Comparison of ENCODE assay signal across 35 cellular contexts in the genomic region with DNA sequence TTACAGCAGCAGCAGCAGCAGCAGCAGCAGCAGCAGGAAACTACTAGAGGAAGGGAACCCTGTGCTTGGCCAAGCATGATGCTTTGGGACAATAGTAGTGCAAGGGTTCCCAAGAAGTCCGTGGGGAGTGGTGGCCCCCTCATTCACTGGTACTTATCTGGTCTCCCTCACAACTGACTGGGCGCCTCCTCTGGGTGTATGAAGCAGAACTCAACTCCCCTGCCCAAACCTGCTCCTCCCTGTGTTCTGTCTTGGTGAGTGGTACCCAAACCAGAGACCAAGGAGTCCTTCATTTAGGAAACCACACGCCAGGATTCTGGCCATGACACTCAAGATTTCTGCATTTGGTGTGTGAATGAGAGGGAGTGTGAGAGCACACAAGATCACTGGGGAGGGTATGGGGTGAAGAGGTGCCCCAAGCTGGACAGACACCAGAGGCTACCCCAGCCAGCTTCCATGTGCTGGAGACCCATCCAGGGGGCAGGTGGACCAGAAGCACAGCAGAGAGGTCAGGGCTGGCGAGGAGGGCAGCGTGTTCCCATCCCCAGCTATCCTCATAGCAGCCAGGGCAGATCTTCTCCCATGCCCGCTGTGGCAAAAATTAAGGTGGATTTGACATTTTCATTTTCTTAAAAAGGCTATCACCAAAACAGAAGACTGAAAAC.
"Had no signal": no experiment of that assay in that cellular context is flagged by ENCODE, and none has a peak within 500 bp of the region (broad histone marks: within the 10 kb centered on the region; RNA-seq: fewer than 3 reads in every experiment).

No MANE protein-coding gene starts in this region.

- H3K4me1 Mint-ChIP-seq: activated CD4-positive, alpha-beta T cell treated with anti-CD3 and anti-CD28 coated beads for 36 hours; activated naive CD4-positive, alpha-beta T cell treated with anti-CD3 and anti-CD28 coated beads, Interleukin-2, amount 10 ng/mL, durations not matched to agents 7 days and 5 days; activated naive CD8-positive, alpha-beta T cell treated with anti-CD3 and anti-CD28 coated beads for 36 hours; central memory CD8-positive, alpha-beta T cell had no signal

- ATAC-seq: activated CD4-positive, alpha-beta T cell treated with anti-CD3 and anti-CD28 coated beads for 36 hours; activated CD4-positive, CD25-positive, alpha-beta regulatory T cell treated with anti-CD3 and anti-CD28 coated beads, Interleukin-2, amount 50 U/mL, for 24 hours; activated CD8-positive, alpha-beta T cell treated with anti-CD3 and anti-CD28 coated beads, Interleukin-2, amount 10 ng/mL, durations not matched to agents 7 days and 5 days; PC-3; WTC11 had no signal

- H3K4me2 ChIP-seq: KMS-11, SK-N-SH had no signal

- H3K27ac ChIP-seq: brain microvascular endothelial cell, cardiac muscle cell, KMS-11, Peyer's patch, SJSA1 had no signal

- H3K27me3 ChIP-seq: brain microvascular endothelial cell, cardiac muscle cell, Peyer's patch, SJSA1 had no signal

- DNase-seq: activated CD4-positive, alpha-beta T cell treated with anti-CD3 and anti-CD28 coated beads for 36 hours; activated CD4-positive, alpha-beta T cell treated with anti-CD3 and anti-CD28 coated beads, Interleukin-2, amount 50 U/mL, for 4 hours; activated CD8-positive, alpha-beta memory T cell treated with anti-CD3 and anti-CD28 coated beads, Interleukin-2, amount 50 U/mL, for 48 hours; activated CD8-positive, alpha-beta T cell treated with anti-CD3 and anti-CD28 coated beads, Interleukin-2, amount 10 ng/mL, durations not matched to agents 7 days and 5 days; activated effector memory CD4-positive, alpha-beta T cell treated with Interleukin-2 at 50 U/mL for 16 hours; activated naive CD4-positive, alpha-beta T cell treated with anti-CD3 and anti-CD28 coated beads, Interleukin-2, amount 10 ng/mL, durations not matched to agents 7 days and 5 days; activated naive CD8-positive, alpha-beta T cell treated with anti-CD3 and anti-CD28 coated beads for 36 hours; amniotic stem cell; aorta; brain microvascular endothelial cell; MM.1S; MV-4-11; NCI-H1092; NCI-H1436 treated with DMSO at 0.1 percent for 48 hours; NCI-H1694 treated with DMSO at 0.1 percent for 48 hours; NCI-H2029; NCI-H2107; NCI-H2171; NCI-H510A; NCI-H526; NCI-H748 treated with DMSO at 0.1 percent for 48 hours; NK-92 treated with Interleukin-12 subunit alpha and Interleukin-12 subunit beta, amount 100 ng/mL, for 24 hours; PC-3; Peyer's patch; RPMI8226; SHP77 treated with DMSO at 0.1 percent for 48 hours; SK-N-SH had no signal

- H3K9me3 Mint-ChIP-seq: activated naive CD8-positive, alpha-beta T cell treated with anti-CD3 and anti-CD28 coated beads for 36 hours; central memory CD8-positive, alpha-beta T cell had no signal

- H3K4me1 ChIP-seq: Peyer's patch, SJSA1 had no signal

- H3K27ac Mint-ChIP-seq: activated CD4-positive, alpha-beta T cell treated with anti-CD3 and anti-CD28 coated beads for 36 hours; activated CD8-positive, alpha-beta T cell treated with anti-CD3 and anti-CD28 coated beads, Interleukin-2, amount 10 ng/mL, durations not matched to agents 7 days and 5 days; activated naive CD4-positive, alpha-beta T cell treated with anti-CD3 and anti-CD28 coated beads, Interleukin-2, amount 10 ng/mL, durations not matched to agents 7 days and 5 days; activated naive CD8-positive, alpha-beta T cell treated with anti-CD3 and anti-CD28 coated beads for 36 hours; T-helper 1 cell treated with Interleukin-12 subunit alpha and Interleukin-12 subunit beta and Interleukin-4 antibody, amounts not matched to agents 30 μg/mL and 1 μg/mL, for 36 hours; T-helper 2 cell treated with Interferon-gamma antibody and Interleukin-4, amounts not matched to agents 5 μg/mL and 100 μg/mL, for 36 hours; WTC11 had no signal

- H3K9me3 ChIP-seq: Peyer's patch, SJSA1 had no signal

- H3K27me3 Mint-ChIP-seq: activated CD4-positive, alpha-beta T cell treated with anti-CD3 and anti-CD28 coated beads for 36 hours had no signal

- H3K4me3 ChIP-seq: cardiac muscle cell, Peyer's patch, SJSA1 had no signal

- H3K4me3 Mint-ChIP-seq: activated CD4-positive, alpha-beta T cell treated with anti-CD3 and anti-CD28 coated beads for 36 hours; activated CD8-positive, alpha-beta T cell treated with anti-CD3 and anti-CD28 coated beads, Interleukin-2, amount 10 ng/mL, durations not matched to agents 7 days and 5 days; activated naive CD4-positive, alpha-beta T cell treated with anti-CD3 and anti-CD28 coated beads, Interleukin-2, amount 10 ng/mL, durations not matched to agents 7 days and 5 days; activated naive CD8-positive, alpha-beta T cell treated with anti-CD3 and anti-CD28 coated beads for 36 hours; central memory CD8-positive, alpha-beta T cell; T-helper 1 cell treated with Interleukin-12 subunit alpha and Interleukin-12 subunit beta and Interleukin-4 antibody, amounts not matched to agents 30 μg/mL and 1 μg/mL, for 36 hours; T-helper 2 cell treated with Interferon-gamma antibody and Interleukin-4, amounts not matched to agents 5 μg/mL and 100 μg/mL, for 36 hours; WTC11 had no signal
